ENCODE assay signal across 16 cellular contexts in the genomic region with DNA sequence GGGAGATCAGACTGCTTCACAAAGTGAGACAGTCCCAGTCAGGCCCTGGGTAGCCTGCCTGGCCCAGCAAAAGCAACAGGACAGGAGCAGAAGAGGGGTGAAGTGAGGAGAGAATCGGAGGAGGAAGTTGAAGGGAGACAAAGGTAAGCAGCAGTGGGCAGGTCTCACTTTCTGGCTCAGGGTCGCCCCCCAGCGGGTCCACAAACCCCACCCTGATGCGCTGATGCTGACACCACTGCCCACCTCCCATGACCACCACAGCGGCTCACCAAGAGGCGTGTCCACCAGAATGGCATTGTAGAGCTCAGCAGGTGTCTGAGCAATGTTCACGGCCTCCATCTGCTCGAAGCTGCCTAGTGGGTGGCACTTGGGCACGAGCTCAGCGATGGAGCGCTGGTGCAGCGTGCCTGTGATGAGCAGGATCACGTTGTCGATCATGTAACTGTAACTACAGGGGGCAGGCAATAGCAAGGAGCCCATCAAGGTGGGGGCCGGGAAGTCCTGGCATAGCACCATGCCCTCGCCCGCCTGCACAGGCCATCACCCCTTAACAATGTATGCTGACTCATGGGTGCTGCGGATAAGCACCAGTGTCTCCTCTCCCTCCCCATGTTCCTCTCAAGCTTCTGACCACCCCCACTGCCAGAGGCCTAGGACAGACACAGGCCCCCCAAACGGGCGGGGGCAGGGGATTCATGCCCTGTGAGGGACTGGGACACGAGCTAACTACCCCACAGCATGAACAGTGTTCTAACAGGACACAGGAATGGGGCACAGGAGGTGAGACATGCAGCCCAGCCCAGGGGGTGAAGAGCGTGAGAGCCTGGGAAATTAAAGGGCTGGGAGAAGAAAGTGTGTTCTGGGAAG. TPM values are rescaled to one million over a fixed set of nuclear protein-coding genes. Genes with fewer than 3 reads are reported as not detected.
DNase-seq lines count a peak whose midpoint lies in the region; ATAC-seq, FAIRE-seq and TF ChIP-seq lines count a peak whose summit lies in the region.
"Had no signal": no experiment of that assay in that cellular context is flagged by ENCODE, and none has a peak within 500 bp of the region (broad histone marks: within the 10 kb centered on the region; RNA-seq: fewer than 3 reads in every experiment).

No MANE protein-coding gene starts in this region.

- H3K9me3 Mint-ChIP-seq in central memory CD8-positive, alpha-beta T cell = no peaks in the 10 kb centered on the region
- H3K9me3 Mint-ChIP-seq: activated naive CD8-positive, alpha-beta T cell treated with anti-CD3 and anti-CD28 coated beads, Interleukin-2, amount 50 U/mL, for 24 hours; naive thymus-derived CD8-positive, alpha-beta T cell had no signal

- H2AK5ac ChIP-seq in mesenchymal stem cell (ENCODE audit: low read length, severe bottlenecking) = no peak overlapping the region

- no peak for FAIRE-seq in frontal cortex (lab: Jason Lieb, UNC)

- H3K23ac ChIP-seq in mesenchymal stem cell (ENCODE audit: low read length in 2 of 2) = no peak overlapping the region

- no peaks in the 10 kb centered on the region for H3K27me3 Mint-ChIP-seq in central memory CD8-positive, alpha-beta T cell
- H3K27me3 Mint-ChIP-seq: activated naive CD8-positive, alpha-beta T cell treated with anti-CD3 and anti-CD28 coated beads, Interleukin-2, amount 50 U/mL, for 24 hours; naive thymus-derived CD8-positive, alpha-beta T cell had no signal

- no peak overlapping the region for H2BK15ac ChIP-seq in mesenchymal stem cell (ENCODE audit: low read depth, poor library complexity, severe bottlenecking)

- H3K18ac ChIP-seq in mesenchymal stem cell (ENCODE audit: low read depth in 1 of 2, low read length in 2 of 2) = peak overlapping the region in 1 of 2 experiments; percentile 15

- H3K4me1 ChIP-seq in heart left ventricle (peaks cover 20 to 89% (median 73%) of the 10 kb centered on the region in 12 donors), right cardiac atrium (ENCODE audit: control insufficient read depth, insufficient read depth, low read length) (peaks cover 41% of the 10 kb centered on the region), mesenchymal stem cell (ENCODE audit: control insufficient read depth, insufficient read depth, low read depth, low read length) (peaks cover 37% of the 10 kb centered on the region), uterus (peaks cover 36 to 63% of the 10 kb centered on the region in 2 donors)

- no peak overlapping the region for H2BK5ac ChIP-seq in mesenchymal stem cell (ENCODE audit: low read depth, low read length, poor library complexity, severe bottlenecking)

- H3K36me3 ChIP-seq in heart left ventricle = peaks cover 0 to 75% (median 8%) of the 10 kb centered on the region in 9 donors
- H3K36me3 ChIP-seq in mesenchymal stem cell (ENCODE audit: control insufficient read depth in 1 of 2, insufficient read depth in 2 of 2, low read depth in 1 of 2, low read length in 2 of 2) = peaks cover 60 to 86% of the 10 kb centered on the region in 2 experiments
- no peaks in the 10 kb centered on the region for H3K36me3 ChIP-seq in uterus

- H3K9me3 ChIP-seq in heart left ventricle (no peaks in the 10 kb centered on the region), right cardiac atrium (ENCODE audit: control insufficient read depth, low read length) (no peaks in the 10 kb centered on the region), mesenchymal stem cell (ENCODE audit: control insufficient read depth, low read length) (no peaks in the 10 kb centered on the region), uterus (no peaks in the 10 kb centered on the region)
- H3K9me3 ChIP-seq: thoracic aorta had no signal

- H2BK12ac ChIP-seq in mesenchymal stem cell (ENCODE audit: low read length in 2 of 2) = no peak overlapping the region

- ATAC-seq in heart left ventricle (no peak), right cardiac atrium (no peak), HG03025 (IDR thresholded peaks at IDR 0.05; ENCODE audit: low FRiP score, unreplicated experiment) (no peak), HG03571 (IDR thresholded peaks at IDR 0.05; ENCODE audit: unreplicated experiment) (no peak)
- no peak for ATAC-seq in central memory CD8-positive, alpha-beta T cell (replicated peaks; ENCODE audit: extremely low read depth, poor library complexity, severe bottlenecking)
- ATAC-seq: activated naive CD8-positive, alpha-beta T cell treated with anti-CD3 and anti-CD28 coated beads, Interleukin-2, amount 50 U/mL, for 24 hours; naive thymus-derived CD8-positive, alpha-beta T cell had no signal

- intact Hi-C loops in heart left ventricle (cut with DNase I) = no loop called here
- intact Hi-C loops in right cardiac atrium (cut with DNase I) = no loop called here
- intact Hi-C loops in uterus (cut with DNase I; ENCODE audit: low total_unique reads) = no loop called here

- 88 to 91% (median 89%) methylated on average over 21 to 22 of the region's 22 CpGs for WGBS in heart left ventricle, 4 donors
- WGBS in right cardiac atrium = 86% methylated on average over 22 of the region's 22 CpGs
- WGBS in mesenchymal stem cell = 87% methylated on average over 21 of the region's 22 CpGs

- peak overlapping the region; percentile 60 for H3K27ac Mint-ChIP-seq in central memory CD8-positive, alpha-beta T cell (ENCODE audit: low read depth)
- H3K27ac Mint-ChIP-seq: activated naive CD8-positive, alpha-beta T cell treated with anti-CD3 and anti-CD28 coated beads, Interleukin-2, amount 50 U/mL, for 24 hours had no signal

- H3K4me3 Mint-ChIP-seq in central memory CD8-positive, alpha-beta T cell = no peak overlapping the region
- H3K4me3 Mint-ChIP-seq: activated naive CD8-positive, alpha-beta T cell treated with anti-CD3 and anti-CD28 coated beads, Interleukin-2, amount 50 U/mL, for 24 hours; naive thymus-derived CD8-positive, alpha-beta T cell had no signal

- no peak overlapping the region for H4K91ac ChIP-seq in mesenchymal stem cell (ENCODE audit: low read length)

- TF ChIP-seq POLR2A in heart left ventricle (IDR thresholded peaks at IDR 0.05) (no peak), uterus (IDR thresholded peaks at IDR 0.05) (peak in 1 of 2 donors; percentile 5)

- H2AFZ ChIP-seq in mesenchymal stem cell (ENCODE audit: low read depth, low read length) = no peak overlapping the region

- no peak overlapping the region for H3K4me2 ChIP-seq in mesenchymal stem cell (ENCODE audit: low read length, poor library complexity, severe bottlenecking)

- H3K4me1 Mint-ChIP-seq in central memory CD8-positive, alpha-beta T cell = peaks cover 20% of the 10 kb centered on the region
- H3K4me1 Mint-ChIP-seq: activated naive CD8-positive, alpha-beta T cell treated with anti-CD3 and anti-CD28 coated beads, Interleukin-2, amount 50 U/mL, for 24 hours had no signal

- TF ChIP-seq CTCF in heart left ventricle (IDR thresholded peaks at IDR 0.05) (no peak), uterus (IDR thresholded peaks at IDR 0.05) (no peak)

- H3K4me3 ChIP-seq in heart left ventricle = no peak overlapping the region
- H3K4me3 ChIP-seq in right cardiac atrium (ENCODE audit: low read length) = no peak overlapping the region
- peak overlapping the region in 1 of 2 experiments; percentile 11 for H3K4me3 ChIP-seq in mesenchymal stem cell (ENCODE audit: insufficient read depth in 1 of 2, low read depth in 1 of 2, low read length in 2 of 2)
- H3K4me3 ChIP-seq in uterus = no peak overlapping the region
- H3K4me3 ChIP-seq: thoracic aorta had no signal

- no peak overlapping the region for H2BK120ac ChIP-seq in mesenchymal stem cell (ENCODE audit: low read depth, low read length)

- H4K8ac ChIP-seq in mesenchymal stem cell (ENCODE audit: low read length) = no peak overlapping the region

- H3K27me3 ChIP-seq in heart left ventricle (no peaks in the 10 kb centered on the region), right cardiac atrium (ENCODE audit: control insufficient read depth, insufficient read depth) (no peaks in the 10 kb centered on the region), mesenchymal stem cell (ENCODE audit: control insufficient read depth in 1 of 2, insufficient read depth in 1 of 2, low read length in 2 of 2) (no peaks in the 10 kb centered on the region), uterus (no peaks in the 10 kb centered on the region)

- H3K79me1 ChIP-seq in mesenchymal stem cell (replicated peaks; ENCODE audit: low read length, poor library complexity, severe bottlenecking) = peaks cover 65% of the 10 kb centered on the region

- H3K36me3 Mint-ChIP-seq in central memory CD8-positive, alpha-beta T cell (ENCODE audit: insufficient read depth) = peaks cover 8% of the 10 kb centered on the region

- DNase-seq in heart left ventricle = no peak
- DNase-seq in right cardiac atrium = no peak
- no peak for DNase-seq in central memory CD8-positive, alpha-beta T cell (ENCODE audit: low spot score in 2 of 2)
- no peak for DNase-seq in mesenchymal stem cell
- DNase-seq in uterus = no peak
- DNase-seq in frontal cortex (ENCODE audit: low spot score in 2 of 2) = no peak
- DNase-seq: activated naive CD8-positive, alpha-beta T cell treated with anti-CD3 and anti-CD28 coated beads, Interleukin-2, amount 50 U/mL, for 24 hours; KG1; naive thymus-derived CD8-positive, alpha-beta T cell; NCI-H187; NCI-H82 had no signal

- H3K14ac ChIP-seq in mesenchymal stem cell (ENCODE audit: low read length in 2 of 2) = no peak overlapping the region

- no peak overlapping the region for H3K4ac ChIP-seq in mesenchymal stem cell (ENCODE audit: low read depth in 1 of 2, low read length in 2 of 2)

- H3K9ac ChIP-seq in mesenchymal stem cell (ENCODE audit: low read length) = peak overlapping the region; percentile 51

- H3K27ac ChIP-seq in heart left ventricle (peak overlapping the region in 7 of 12 donors; percentile 1 to 73 (median 52)), right cardiac atrium (ENCODE audit: low read length) (no peak overlapping the region), mesenchymal stem cell (ENCODE audit: low read length, poor library complexity, severe bottlenecking) (no peak overlapping the region), uterus (peak overlapping the region; percentile 78 to 81)
- H3K27ac ChIP-seq: thoracic aorta had no signal

RNA-seq across cellular contexts. Expression of a gene that starts 13.6 kb away (rescaled TPM):
- total RNA-seq in heart left ventricle (under 1 TPM in 8 of 9 donors, not detected in 1; 0.32 to 1.00 (median 0.59) TPM), right cardiac atrium (1 to 10 TPM in 1 of 4 donors, under 1 TPM in 3; 0.42 to 1.6 (median 0.64) TPM), uterus (10 to 100 TPM in 2 of 4 donors, 1 to 10 TPM in 2; 1.2 to 82.1 (median 9.7) TPM), frontal cortex (0.41 TPM)
- polyA plus RNA-seq in heart left ventricle (under 1 TPM; 0.15 to 0.26 TPM), right cardiac atrium (0.38 TPM)
- 0.08 TPM for polyA plus RNA-seq in mesenchymal stem cell (2013, experiment 1 of 2)
- polyA plus RNA-seq in mesenchymal stem cell (2013, experiment 2 of 2) = not detected
- total RNA-seq: dermis microvascular lymphatic vessel endothelial cell; fibroblast of villous mesenchyme; naive thymus-derived CD8-positive, alpha-beta T cell; thoracic aorta had no signal
- polyA plus RNA-seq: naive thymus-derived CD8-positive, alpha-beta T cell had no signal

RNA-seq across cellular contexts. Expression of a gene that starts 28.2 kb away (rescaled TPM):
- 10 to 100 TPM in 1 of 9 donors, 1 to 10 TPM in 8; 3.5 to 11.6 (median 5.4) TPM for total RNA-seq in heart left ventricle
- 1 to 10 TPM; 2.7 to 5.1 TPM for polyA plus RNA-seq in heart left ventricle
- 10 to 100 TPM in 1 of 4 donors, 1 to 10 TPM in 3; 6.4 to 10.4 (median 6.4) TPM for total RNA-seq in right cardiac atrium
- 5.2 TPM for polyA plus RNA-seq in right cardiac atrium
- polyA plus RNA-seq in mesenchymal stem cell (2013, experiment 1 of 2) = 6.6 TPM
- polyA plus RNA-seq in mesenchymal stem cell (2013, experiment 2 of 2) = 6.1 TPM
- 10 to 100 TPM; 14.7 to 30.6 (median 25.6) TPM for total RNA-seq in uterus
- total RNA-seq in frontal cortex = 1.2 TPM

RNA-seq across cellular contexts. Expression of a gene that starts 36.5 kb away (rescaled TPM):
- total RNA-seq in heart left ventricle (100 to 1,000 TPM in 3 of 9 donors, 10 to 100 TPM in 6; 52.7 to 141 (median 68.5) TPM), right cardiac atrium (10 to 100 TPM; 64.1 to 79.4 (median 68.2) TPM), uterus (100 to 1,000 TPM in 2 of 4 donors, 10 to 100 TPM in 2; 67.4 to 243 (median 100) TPM), frontal cortex (78.7 TPM)
- polyA plus RNA-seq in heart left ventricle (100 to 1,000 TPM in 1 of 2 donors, 10 to 100 TPM in 1; 18.6 to 104 TPM), right cardiac atrium (44.6 TPM)
- 140 TPM for polyA plus RNA-seq in mesenchymal stem cell (2013, experiment 1 of 2)
- 136 TPM for polyA plus RNA-seq in mesenchymal stem cell (2013, experiment 2 of 2)

RNA-seq across cellular contexts. Expression of a gene that starts 38.9 kb away (rescaled TPM):
- total RNA-seq in heart left ventricle (not detected), right cardiac atrium (not detected), uterus (not detected), frontal cortex (not detected)
- polyA plus RNA-seq in heart left ventricle (not detected), right cardiac atrium (not detected)
- polyA plus RNA-seq in mesenchymal stem cell (2013, experiment 1 of 2) = not detected
- polyA plus RNA-seq in mesenchymal stem cell (2013, experiment 2 of 2) = not detected
- total RNA-seq: dermis microvascular lymphatic vessel endothelial cell; fibroblast of villous mesenchyme; naive thymus-derived CD8-positive, alpha-beta T cell; thoracic aorta had no signal
- polyA plus RNA-seq: naive thymus-derived CD8-positive, alpha-beta T cell had no signal

RNA-seq across cellular contexts. Expression of a gene that starts 51.2 kb away (rescaled TPM):
- 10 to 100 TPM in 5 of 9 donors, 1 to 10 TPM in 4; 7.0 to 17.0 (median 10.2) TPM for total RNA-seq in heart left ventricle
- polyA plus RNA-seq in heart left ventricle = 10 to 100 TPM; 13.4 to 20.1 TPM
- 100 to 1,000 TPM in 1 of 4 donors, 10 to 100 TPM in 3; 21.9 to 183 (median 33.4) TPM for total RNA-seq in right cardiac atrium
- polyA plus RNA-seq in right cardiac atrium = 64.6 TPM
- 8.2 TPM for polyA plus RNA-seq in mesenchymal stem cell (2013, experiment 1 of 2)
- 7.4 TPM for polyA plus RNA-seq in mesenchymal stem cell (2013, experiment 2 of 2)
- total RNA-seq in uterus = 10 to 100 TPM; 13.4 to 26.6 (median 16.2) TPM
- total RNA-seq in frontal cortex = 2.0 TPM
- total RNA-seq: naive thymus-derived CD8-positive, alpha-beta T cell had no signal
- polyA plus RNA-seq: naive thymus-derived CD8-positive, alpha-beta T cell had no signal

Comparison
In these comparisons a context has a peak if more than half of its experiments do, and no peak if none do; other contexts are left out.
1. H3K27ac ChIP-seq: peak in heart left ventricle (7 of 12) and uterus (2 of 2); none in right cardiac atrium (single experiment) and mesenchymal stem cell (single experiment).